1 cellular context compared by ENCODE assay signal in the genomic region with DNA sequence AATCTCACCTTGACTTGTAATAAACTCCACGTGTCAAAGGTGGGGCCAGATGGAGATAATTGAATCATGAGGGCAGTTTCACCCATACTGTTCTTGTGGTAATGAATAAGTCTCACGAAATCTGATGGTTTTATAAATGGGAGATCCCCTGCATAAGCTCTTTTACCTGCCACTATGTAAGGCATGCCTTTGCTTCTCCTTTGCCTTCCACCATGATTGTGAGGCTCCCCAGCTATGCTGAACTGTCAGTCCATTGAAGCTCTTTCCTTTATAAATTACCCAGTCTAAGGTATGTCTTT.
TF ChIP-seq lines count a peak whose summit lies in the region.

No MANE protein-coding gene starts in this region.

TF ChIP-seq in SK-N-SH treated with all-trans-retinoic acid at 6 μM for 48 hours, 23 proteins besides CTCF, POLR2A, EP300 and RAD21 (continued from another document):
- no peak for TF ChIP-seq GLIS3 (CRISPR knock-in tag; IDR thresholded peaks at IDR 0.05)
